Comparison of ENCODE assay signal across 7 cellular contexts in genomic region chr4:77734928-77735327, GRCh38.
A peak's percentile ranks its signal among the peaks of the same experiment; 100 is the strongest.
DNase-seq lines count a peak whose midpoint lies in the region; ATAC-seq, FAIRE-seq and TF ChIP-seq lines count a peak whose summit lies in the region.

No MANE protein-coding gene starts in this region.

- H3K36me3 ChIP-seq in left lung, result peaks cover 0 to 24% of the 10 kb centered on the region in 2 donors

- DNase-seq in HTR-8/SVneo (ENCODE audit: insufficient read length, low spot score) (peak; percentile 10), left lung (no peak), frontal cortex (ENCODE audit: low spot score in 2 of 2) (no peak), T-helper 9 cell (no peak)
- peak; percentile 10 for DNase-seq in activated CD8-positive, alpha-beta memory T cell treated with anti-CD3 and anti-CD28 coated beads, Interleukin-2, amount 50 U/mL, for 24 hours (ENCODE audit: extremely low read depth)

- H3K27me3 ChIP-seq in left lung, result no peaks in the 10 kb centered on the region

- intact Hi-C loops in left lung (cut with DNase I), result no loop called here

- FAIRE-seq in HTR-8/SVneo (lab: Jason Lieb, UNC), result no peak
- no peak for FAIRE-seq in frontal cortex (lab: Jason Lieb, UNC)

- H3K27ac ChIP-seq in left lung, result peak overlapping the region in 1 of 2 donors; percentile 43

- peaks cover 0 to 19% of the 10 kb centered on the region in 2 donors for H3K4me1 ChIP-seq in left lung

- no peaks in the 10 kb centered on the region for H3K9me3 ChIP-seq in left lung

- no peak overlapping the region for H3K4me3 ChIP-seq in left lung

- ATAC-seq in GM18499 (IDR thresholded peaks at IDR 0.05; ENCODE audit: insufficient read depth, unreplicated experiment), result peak; percentile 91
- peak; percentile 97 for ATAC-seq in GM21786 (IDR thresholded peaks at IDR 0.05; ENCODE audit: unreplicated experiment)
- ATAC-seq in left lung, result peak; percentile 83

- no peak for TF ChIP-seq CTCF in left lung (IDR thresholded peaks at IDR 0.05)

Comparison
In these comparisons a context has a peak if more than half of its experiments do, and no peak if none do; other contexts are left out.
1. DNase-seq: peak in HTR-8/SVneo (single experiment) and activated CD8-positive, alpha-beta memory T cell treated with anti-CD3 and anti-CD28 coated beads, Interleukin-2, amount 50 U/mL, for 24 hours (single experiment); none in left lung (0 of 2), frontal cortex (0 of 2) and T-helper 9 cell (single experiment).
2. Peak in every context shown above with its lines, with median percentiles within 50 percentile points of each other: ATAC-seq.